ENCODE assay signal across 9 cellular contexts in the genomic region with DNA sequence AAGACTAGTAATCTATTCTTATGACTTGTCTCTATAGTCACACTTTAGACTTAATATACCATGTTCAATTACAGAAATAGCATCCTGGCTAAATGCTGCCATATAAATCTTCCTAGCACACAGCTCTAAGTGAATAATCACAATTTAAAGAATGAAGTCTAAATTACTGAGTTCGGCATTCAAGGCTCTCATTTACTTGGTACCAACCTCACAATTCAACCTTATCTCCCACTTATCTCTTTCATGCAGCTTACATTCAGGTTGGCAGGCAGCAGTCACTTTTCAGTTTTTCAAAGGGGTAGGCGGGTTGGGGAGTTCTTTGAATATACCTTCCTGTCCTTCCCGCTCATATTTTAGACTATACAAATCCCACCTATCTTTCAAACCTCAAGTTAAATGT. TPM values are rescaled to one million over a fixed set of nuclear protein-coding genes. Genes with fewer than 3 reads are reported as not detected.
DNase-seq lines count a peak whose midpoint lies in the region; ATAC-seq lines count a peak whose summit lies in the region.
"Had no signal": no experiment of that assay in that cellular context is flagged by ENCODE, and none has a peak within 500 bp of the region (broad histone marks: within the 10 kb centered on the region; RNA-seq: fewer than 3 reads in every experiment).

No MANE protein-coding gene starts in this region.

- H3K9me3 Mint-ChIP-seq in activated CD4-positive, alpha-beta T cell treated with anti-CD3 and anti-CD28 coated beads, Interleukin-2, amount 10 ng/mL, durations not matched to agents 24 days and 14 days = no peaks in the 10 kb centered on the region
- no peaks in the 10 kb centered on the region for H3K9me3 Mint-ChIP-seq in activated T-helper 17 cell treated with anti-CD3 and anti-CD28 coated beads, Interleukin-2, amount 50 U/mL, for 72 hours
- H3K9me3 Mint-ChIP-seq in immature natural killer cell = no peaks in the 10 kb centered on the region

- H3K27me3 Mint-ChIP-seq in activated CD4-positive, alpha-beta T cell treated with anti-CD3 and anti-CD28 coated beads, Interleukin-2, amount 10 ng/mL, durations not matched to agents 24 days and 14 days = peaks cover 13% of the 10 kb centered on the region
- H3K27me3 Mint-ChIP-seq in activated T-helper 17 cell treated with anti-CD3 and anti-CD28 coated beads, Interleukin-2, amount 50 U/mL, for 72 hours = peaks cover 4% of the 10 kb centered on the region
- peaks cover 7 to 13% (median 10%) of the 10 kb centered on the region in 3 donors for H3K27me3 Mint-ChIP-seq in immature natural killer cell (ENCODE audit: low read depth in 3 of 3)

- peaks cover 0 to 27% (median 22%) of the 10 kb centered on the region in 5 donors for H3K4me1 ChIP-seq in subcutaneous abdominal adipose tissue (ENCODE audit: control insufficient read depth in 5 of 5, insufficient read depth in 5 of 5, low read length in 5 of 5)

- H3K4me3 ChIP-seq in subcutaneous abdominal adipose tissue (ENCODE audit: low read depth in 1 of 5, low read length in 5 of 5) = peak overlapping the region; percentile 94 to 100 (median 97)

- peaks cover 9 to 18% (median 11%) of the 10 kb centered on the region in 5 donors for H3K36me3 ChIP-seq in subcutaneous abdominal adipose tissue (ENCODE audit: control insufficient read depth in 5 of 5, insufficient read depth in 5 of 5, low read length in 5 of 5)

- H3K27ac Mint-ChIP-seq in activated CD4-positive, alpha-beta T cell treated with anti-CD3 and anti-CD28 coated beads, Interleukin-2, amount 10 ng/mL, durations not matched to agents 24 days and 14 days = peak overlapping the region; percentile 37
- H3K27ac Mint-ChIP-seq in activated T-helper 17 cell treated with anti-CD3 and anti-CD28 coated beads, Interleukin-2, amount 50 U/mL, for 72 hours = peak overlapping the region; percentile 100
- H3K27ac Mint-ChIP-seq in immature natural killer cell = peak overlapping the region; percentile 75 to 100 (median 90)

- peak overlapping the region in 3 of 5 donors; percentile 35 to 99 (median 95) for H3K9ac ChIP-seq in subcutaneous abdominal adipose tissue (ENCODE audit: low read length in 5 of 5)

- H3K27me3 ChIP-seq in subcutaneous abdominal adipose tissue (ENCODE audit: control insufficient read depth in 5 of 5, insufficient read depth in 4 of 5, low read length in 5 of 5) = no peaks in the 10 kb centered on the region

- H3K36me3 Mint-ChIP-seq in activated CD4-positive, alpha-beta T cell treated with anti-CD3 and anti-CD28 coated beads, Interleukin-2, amount 10 ng/mL, durations not matched to agents 24 days and 14 days (ENCODE audit: low read depth) = peaks cover 40% of the 10 kb centered on the region
- peaks cover 68% of the 10 kb centered on the region for H3K36me3 Mint-ChIP-seq in activated T-helper 17 cell treated with anti-CD3 and anti-CD28 coated beads, Interleukin-2, amount 50 U/mL, for 72 hours (ENCODE audit: low read depth)
- H3K36me3 Mint-ChIP-seq in immature natural killer cell = peaks cover 6 to 23% (median 7%) of the 10 kb centered on the region in 3 donors

- no peaks in the 10 kb centered on the region for H3K9me3 ChIP-seq in subcutaneous abdominal adipose tissue (ENCODE audit: control insufficient read depth in 5 of 5, low read length in 5 of 5)

- H3K4me3 Mint-ChIP-seq in activated CD4-positive, alpha-beta T cell treated with anti-CD3 and anti-CD28 coated beads, Interleukin-2, amount 10 ng/mL, durations not matched to agents 24 days and 14 days = peak overlapping the region; percentile 97
- peak overlapping the region; percentile 100 for H3K4me3 Mint-ChIP-seq in activated T-helper 17 cell treated with anti-CD3 and anti-CD28 coated beads, Interleukin-2, amount 50 U/mL, for 72 hours
- H3K4me3 Mint-ChIP-seq in immature natural killer cell = peak overlapping the region; percentile 94 to 99 (median 96)

- H3K27ac ChIP-seq in subcutaneous abdominal adipose tissue (ENCODE audit: low read depth, low read length) = peak overlapping the region; percentile 1

- no peak for ATAC-seq in activated T-helper 17 cell treated with anti-CD3 and anti-CD28 coated beads, Interleukin-2, amount 50 U/mL, for 72 hours (replicated peaks)
- ATAC-seq in GM21515 (IDR thresholded peaks at IDR 0.05; ENCODE audit: unreplicated experiment) = no peak

- no peak for DNase-seq in activated CD4-positive, alpha-beta T cell treated with anti-CD3 and anti-CD28 coated beads, Interleukin-2, amount 10 ng/mL, durations not matched to agents 24 days and 14 days
- DNase-seq in activated CD4-positive, alpha-beta T cell treated with anti-CD3 and anti-CD28 coated beads, Interleukin-2, amount 50 U/mL, for 4 hours = no peak
- DNase-seq in immature natural killer cell (no peak), NOMO-1 (lab: John Stamatoyannopoulos, UW; ENCODE audit: unreplicated experiment in 2 of 2) (no peak)
- DNase-seq in stimulated activated CD4-positive, alpha-beta T cell treated with anti-CD3 and anti-CD28 coated beads, Interleukin-4, amount 100 ng/mL, for 1 hour = no peak
- DNase-seq: C1 segment of cervical spinal cord had no signal

- intact Hi-C loops in activated CD4-positive, alpha-beta T cell treated with anti-CD3 and anti-CD28 coated beads, Interleukin-2, amount 10 ng/mL, durations not matched to agents 24 days and 14 days (cut with micrococcal nuclease) = loop anchor here (2.0 to 10.0 kb wide), 2 partner anchors 1703 to 1741 kb away; a partner anchor contains a TSS

- H3K4me1 Mint-ChIP-seq in activated CD4-positive, alpha-beta T cell treated with anti-CD3 and anti-CD28 coated beads, Interleukin-2, amount 10 ng/mL, durations not matched to agents 24 days and 14 days = peaks cover 36% of the 10 kb centered on the region
- H3K4me1 Mint-ChIP-seq in activated T-helper 17 cell treated with anti-CD3 and anti-CD28 coated beads, Interleukin-2, amount 50 U/mL, for 72 hours = peaks cover 26% of the 10 kb centered on the region
- peaks cover 54 to 72% of the 10 kb centered on the region in 2 donors for H3K4me1 Mint-ChIP-seq in immature natural killer cell

RNA-seq across cellular contexts. Expression of a gene that starts 1.5 kb away (rescaled TPM):
- total RNA-seq in activated CD4-positive, alpha-beta T cell treated with anti-CD3 and anti-CD28 coated beads, Interleukin-2, amount 10 ng/mL, durations not matched to agents 24 days and 14 days = 131 and 136 TPM in 2 replicates
- total RNA-seq in activated T-helper 17 cell treated with anti-CD3 and anti-CD28 coated beads, Interleukin-2, amount 50 U/mL, for 72 hours = 100 to 1,000 TPM in 1 of 2 donors, 10 to 100 TPM in 1; 99.4 to 120 TPM
- 100 to 1,000 TPM in 2 of 3 donors, 10 to 100 TPM in 1; 97.5 to 191 (median 130) TPM for polyA plus RNA-seq in immature natural killer cell

Comparison
In these comparisons a context has a peak if more than half of its experiments do, and no peak if none do; other contexts are left out.
1. H3K27ac Mint-ChIP-seq: peak in every context shown above with its lines; median percentile 100 in activated T-helper 17 cell treated with anti-CD3 and anti-CD28 coated beads, Interleukin-2, amount 50 U/mL, for 72 hours; 90 in immature natural killer cell; 37 in activated CD4-positive, alpha-beta T cell treated with anti-CD3 and anti-CD28 coated beads, Interleukin-2, amount 10 ng/mL, durations not matched to agents 24 days and 14 days.